8 cellular contexts compared by ENCODE assay signal in the genomic region with DNA sequence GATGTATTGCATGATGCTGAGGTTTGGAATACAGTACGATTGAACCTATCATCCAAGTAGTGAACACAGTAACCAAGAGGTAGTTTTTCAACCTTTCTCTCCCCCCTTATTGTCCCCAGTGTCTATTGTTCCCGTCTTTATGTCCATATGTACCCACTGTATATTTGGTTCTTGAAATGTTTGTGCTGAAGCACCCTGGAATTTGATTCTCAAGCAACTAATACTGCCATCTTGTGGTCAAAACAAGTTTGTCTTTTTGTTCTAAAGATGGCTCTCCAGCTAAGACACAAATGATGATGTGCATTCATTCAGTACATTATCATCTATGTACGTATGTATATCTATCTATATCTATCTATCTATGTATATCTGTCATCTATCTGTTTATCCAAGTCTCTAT. TPM values are rescaled to one million over a fixed set of nuclear protein-coding genes. Genes with fewer than 3 reads are reported as not detected.
A peak's percentile ranks its signal among the peaks of the same experiment; 100 is the strongest.
DNase-seq lines count a peak whose midpoint lies in the region; ATAC-seq, FAIRE-seq and TF ChIP-seq lines count a peak whose summit lies in the region.

No MANE protein-coding gene starts in this region.

- intact Hi-C loops in Right ventricle myocardium inferior (cut with DNase I) = loop anchor here (5.0 kb wide), 1 partner anchor 183 kb away; no protein-coding TSS in a partner anchor

- peaks cover 5% of the 10 kb centered on the region for H3K4me1 ChIP-seq in cardiac muscle cell (ENCODE audit: low read depth)

- no peak overlapping the region for H3K27ac ChIP-seq in cardiac muscle cell

- no peaks in the 10 kb centered on the region for H3K9me3 ChIP-seq in cardiac muscle cell (ENCODE audit: low read depth)

- FAIRE-seq in colon (lab: Jason Lieb, UNC) = peak; percentile 87

- no peaks in the 10 kb centered on the region for H3K27me3 ChIP-seq in cardiac muscle cell

- ATAC-seq in Right ventricle myocardium inferior = no peak
- ATAC-seq in HG03342 (IDR thresholded peaks at IDR 0.05; ENCODE audit: unreplicated experiment) = peak; percentile 71
- ATAC-seq in GM19324 (IDR thresholded peaks at IDR 0.05; ENCODE audit: low FRiP score, unreplicated experiment) = no peak

- no peaks in the 10 kb centered on the region for H3K36me3 ChIP-seq in cardiac muscle cell

- DNase-seq in cardiac muscle cell (ENCODE audit: low read depth in 1 of 2, low spot score in 1 of 2) (peak; percentile 42 to 78), Right ventricle myocardium inferior (ENCODE audit: missing footprints) (no peak), NCI-H69 (lab: John Stamatoyannopoulos, UW) (peak; percentile 84), myocyte (ENCODE audit: low read depth) (peak; percentile 25), cerebellar nuclear complex (lab: John Stamatoyannopoulos, UW) (no peak)

- no peak overlapping the region for H3K4me3 ChIP-seq in cardiac muscle cell

- peak; percentile 46 for TF ChIP-seq CTCF in cardiac muscle cell (IDR thresholded peaks at IDR 0.05; ENCODE audit: low read depth, low read length)

RNA-seq across cellular contexts. Expression of a gene that starts 33.5 kb away (rescaled TPM):
- total RNA-seq in cardiac muscle cell (0.53 and 1.0 TPM in 2 replicates), Right ventricle myocardium inferior (not detected), myocyte (not detected in 2 replicates)
- 0.34 and 0.55 TPM in 2 replicates for polyA plus RNA-seq in cardiac muscle cell
- 0.14 TPM for polyA plus RNA-seq in myocyte (2012)

Comparison
In these comparisons a context has a peak if more than half of its experiments do, and no peak if none do; other contexts are left out.
1. DNase-seq: peak in cardiac muscle cell (2 of 2), NCI-H69 (single experiment) and myocyte (single experiment); none in Right ventricle myocardium inferior (single experiment) and cerebellar nuclear complex (0 of 2).